Comparison of ENCODE assay signal across 1 cellular context in the genomic region with DNA sequence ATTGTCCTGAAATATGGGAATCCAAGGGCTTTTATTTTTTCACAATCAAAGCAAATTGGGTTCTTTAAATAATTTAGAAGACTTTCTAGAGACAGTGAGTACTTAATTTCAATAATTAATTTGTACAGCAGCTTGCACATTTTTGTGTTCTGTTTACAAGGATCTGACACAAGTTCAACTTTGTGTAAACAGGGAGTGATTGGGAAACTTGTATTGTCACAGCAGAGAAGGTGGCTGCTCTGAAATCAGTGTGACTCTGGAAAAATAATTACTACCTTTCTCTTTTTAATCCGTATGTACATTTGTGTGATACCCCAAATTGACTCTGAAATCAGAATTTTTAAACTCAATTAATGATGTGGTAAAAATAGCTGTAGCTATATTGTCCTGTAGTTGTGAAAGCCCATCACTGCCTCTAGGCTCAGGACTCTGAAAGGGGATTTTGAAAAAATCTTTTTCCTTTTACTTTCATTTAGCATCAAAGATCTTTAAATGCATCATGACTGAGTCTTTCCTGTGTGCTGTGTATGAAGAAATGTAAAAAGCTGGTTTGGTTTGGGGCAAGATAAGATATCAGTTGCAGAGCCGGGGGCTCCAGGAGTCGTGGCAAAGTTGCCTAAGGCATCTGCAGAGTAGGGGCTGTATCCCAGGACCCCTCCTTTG.
TF ChIP-seq lines count a peak whose summit lies in the region.

No MANE protein-coding gene starts in this region.

TF ChIP-seq in GM23338, 12 proteins besides CTCF, POLR2A, EP300 and RAD21 (continued from another document):
- TF ChIP-seq, protein P1, sequence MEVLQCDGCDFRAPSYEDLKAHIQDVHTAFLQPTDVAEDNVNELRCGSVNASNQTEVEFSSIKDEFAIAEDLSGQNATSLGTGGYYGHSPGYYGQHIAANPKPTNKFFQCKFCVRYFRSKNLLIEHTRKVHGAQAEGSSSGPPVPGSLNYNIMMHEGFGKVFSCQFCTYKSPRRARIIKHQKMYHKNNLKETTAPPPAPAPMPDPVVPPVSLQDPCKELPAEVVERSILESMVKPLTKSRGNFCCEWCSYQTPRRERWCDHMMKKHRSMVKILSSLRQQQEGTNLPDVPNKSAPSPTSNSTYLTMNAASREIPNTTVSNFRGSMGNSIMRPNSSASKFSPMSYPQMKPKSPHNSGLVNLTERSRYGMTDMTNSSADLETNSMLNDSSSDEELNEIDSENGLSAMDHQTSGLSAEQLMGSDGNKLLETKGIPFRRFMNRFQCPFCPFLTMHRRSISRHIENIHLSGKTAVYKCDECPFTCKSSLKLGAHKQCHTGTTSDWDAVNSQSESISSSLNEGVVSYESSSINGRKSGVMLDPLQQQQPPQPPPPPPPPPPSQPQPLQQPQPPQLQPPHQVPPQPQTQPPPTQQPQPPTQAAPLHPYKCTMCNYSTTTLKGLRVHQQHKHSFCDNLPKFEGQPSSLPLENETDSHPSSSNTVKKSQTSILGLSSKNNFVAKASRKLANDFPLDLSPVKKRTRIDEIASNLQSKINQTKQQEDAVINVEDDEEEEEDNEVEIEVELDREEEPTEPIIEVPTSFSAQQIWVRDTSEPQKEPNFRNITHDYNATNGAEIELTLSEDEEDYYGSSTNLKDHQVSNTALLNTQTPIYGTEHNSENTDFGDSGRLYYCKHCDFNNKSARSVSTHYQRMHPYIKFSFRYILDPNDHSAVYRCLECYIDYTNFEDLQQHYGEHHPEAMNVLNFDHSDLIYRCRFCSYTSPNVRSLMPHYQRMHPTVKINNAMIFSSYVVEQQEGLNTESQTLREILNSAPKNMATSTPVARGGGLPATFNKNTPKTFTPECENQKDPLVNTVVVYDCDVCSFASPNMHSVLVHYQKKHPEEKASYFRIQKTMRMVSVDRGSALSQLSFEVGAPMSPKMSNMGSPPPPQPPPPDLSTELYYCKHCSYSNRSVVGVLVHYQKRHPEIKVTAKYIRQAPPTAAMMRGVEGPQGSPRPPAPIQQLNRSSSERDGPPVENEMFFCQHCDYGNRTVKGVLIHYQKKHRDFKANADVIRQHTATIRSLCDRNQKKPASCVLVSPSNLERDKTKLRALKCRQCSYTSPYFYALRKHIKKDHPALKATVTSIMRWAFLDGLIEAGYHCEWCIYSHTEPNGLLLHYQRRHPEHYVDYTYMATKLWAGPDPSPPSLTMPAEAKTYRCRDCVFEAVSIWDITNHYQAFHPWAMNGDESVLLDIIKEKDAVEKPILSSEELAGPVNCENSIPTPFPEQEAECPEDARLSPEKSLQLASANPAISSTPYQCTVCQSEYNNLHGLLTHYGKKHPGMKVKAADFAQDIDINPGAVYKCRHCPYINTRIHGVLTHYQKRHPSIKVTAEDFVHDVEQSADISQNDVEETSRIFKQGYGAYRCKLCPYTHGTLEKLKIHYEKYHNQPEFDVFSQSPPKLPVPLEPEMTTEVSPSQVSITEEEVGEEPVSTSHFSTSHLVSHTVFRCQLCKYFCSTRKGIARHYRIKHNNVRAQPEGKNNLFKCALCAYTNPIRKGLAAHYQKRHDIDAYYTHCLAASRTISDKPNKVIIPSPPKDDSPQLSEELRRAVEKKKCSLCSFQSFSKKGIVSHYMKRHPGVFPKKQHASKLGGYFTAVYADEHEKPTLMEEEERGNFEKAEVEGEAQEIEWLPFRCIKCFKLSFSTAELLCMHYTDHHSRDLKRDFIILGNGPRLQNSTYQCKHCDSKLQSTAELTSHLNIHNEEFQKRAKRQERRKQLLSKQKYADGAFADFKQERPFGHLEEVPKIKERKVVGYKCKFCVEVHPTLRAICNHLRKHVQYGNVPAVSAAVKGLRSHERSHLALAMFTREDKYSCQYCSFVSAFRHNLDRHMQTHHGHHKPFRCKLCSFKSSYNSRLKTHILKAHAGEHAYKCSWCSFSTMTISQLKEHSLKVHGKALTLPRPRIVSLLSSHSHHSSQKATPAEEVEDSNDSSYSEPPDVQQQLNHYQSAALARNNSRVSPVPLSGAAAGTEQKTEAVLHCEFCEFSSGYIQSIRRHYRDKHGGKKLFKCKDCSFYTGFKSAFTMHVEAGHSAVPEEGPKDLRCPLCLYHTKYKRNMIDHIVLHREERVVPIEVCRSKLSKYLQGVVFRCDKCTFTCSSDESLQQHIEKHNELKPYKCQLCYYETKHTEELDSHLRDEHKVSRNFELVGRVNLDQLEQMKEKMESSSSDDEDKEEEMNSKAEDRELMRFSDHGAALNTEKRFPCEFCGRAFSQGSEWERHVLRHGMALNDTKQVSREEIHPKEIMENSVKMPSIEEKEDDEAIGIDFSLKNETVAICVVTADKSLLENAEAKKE (CRISPR knock-in tag; IDR thresholded peaks at IDR 0.05): no peak
- no peak for TF ChIP-seq ZNF331 (CRISPR knock-in tag; IDR thresholded peaks at IDR 0.05; ENCODE audit: low read depth)
TF ChIP-seq in GM23338: peak in this region for 0.
